ENCODE assay signal across 17 cellular contexts in the genomic region with DNA sequence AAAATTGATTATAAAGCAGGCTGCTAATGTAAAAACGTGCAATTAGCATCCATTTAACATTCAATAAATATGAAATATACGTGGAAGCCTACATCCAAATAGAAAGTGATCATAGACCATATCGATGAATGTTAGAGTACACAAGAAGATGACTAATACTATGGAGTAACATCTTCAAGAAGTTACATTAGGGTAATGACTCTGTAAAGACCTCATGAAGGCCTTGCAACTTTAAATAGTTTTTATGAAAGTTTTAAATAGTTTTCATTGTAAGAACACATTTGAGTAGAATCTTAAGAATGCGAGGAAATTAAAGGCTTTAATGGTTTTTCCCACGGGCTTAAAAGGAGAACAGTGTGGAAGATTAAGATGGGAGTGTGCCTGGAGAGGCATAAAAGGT. TPM values are rescaled to one million over a fixed set of nuclear protein-coding genes. Genes with fewer than 3 reads are reported as not detected.
DNase-seq lines count a peak whose midpoint lies in the region; FAIRE-seq and TF ChIP-seq lines count a peak whose summit lies in the region.
"Had no signal": no experiment of that assay in that cellular context is flagged by ENCODE, and none has a peak within 500 bp of the region (broad histone marks: within the 10 kb centered on the region; RNA-seq: fewer than 3 reads in every experiment).

No MANE protein-coding gene starts in this region.

- H3K27ac ChIP-seq in Karpas-422 (ENCODE audit: low read length): no peak overlapping the region
- H3K27ac ChIP-seq in colonic mucosa: no peak overlapping the region
- H3K27ac ChIP-seq: brain microvascular endothelial cell had no signal

- H3K36me3 ChIP-seq in Karpas-422 (ENCODE audit: insufficient read depth, low read length) (no peaks in the 10 kb centered on the region), bronchial epithelial cell (ENCODE audit: control insufficient read depth, insufficient read depth, low read length) (no peaks in the 10 kb centered on the region), colonic mucosa (no peaks in the 10 kb centered on the region)
- H3K36me3 ChIP-seq: brain microvascular endothelial cell, left lung had no signal

- peak overlapping the region; percentile 68 to 74 (median 69) for H3K4me3 Mint-ChIP-seq in nephron
- H3K4me3 Mint-ChIP-seq: H9 had no signal

- H3K79me2 ChIP-seq in Karpas-422 (ENCODE audit: low read length): 0 out of 2 replicates have a peak, but pooled peaks cover 3% of the 10 kb centered on the region

- TF ChIP-seq CTCF in bronchial epithelial cell (IDR thresholded peaks at IDR 0.05; ENCODE audit: insufficient read depth, low read length, severe bottlenecking): no peak
- no peak for TF ChIP-seq CTCF in nephron (IDR thresholded peaks at IDR 0.05; ENCODE audit: unreplicated experiment in 3 of 3)
- TF ChIP-seq CTCF in colonic mucosa (IDR thresholded peaks at IDR 0.05): no peak

- H3K9me3 ChIP-seq in Karpas-422 (ENCODE audit: low read length): no peaks in the 10 kb centered on the region
- H3K9me3 ChIP-seq in colonic mucosa: no peaks in the 10 kb centered on the region
- H3K9me3 ChIP-seq: left lung had no signal

- DNase-seq in NOMO-1 treated with DMSO at 0.1 percent for 48 hours (lab: John Stamatoyannopoulos, UW; ENCODE audit: unreplicated experiment) (peak; percentile 25), NOMO-1 treated with dmso at 0.1 percent for 144 hours (lab: John Stamatoyannopoulos, UW; ENCODE audit: unreplicated experiment) (no peak), Karpas-422 (no peak), bronchial epithelial cell (ENCODE audit: low read depth) (peak; percentile 78), DMS79 treated with DMSO at 0.1 percent for 48 hours (lab: John Stamatoyannopoulos, UW) (no peak), colonic mucosa (no peak), NCI-H187 (lab: John Stamatoyannopoulos, UW) (no peak)
- DNase-seq: 8988T; activated CD4-positive, alpha-beta T cell treated with anti-CD3 and anti-CD28 coated beads, Interleukin-2, amount 50 U/mL, for 1 hour; brain microvascular endothelial cell; H9; left lung; NCI-H524 had no signal

- H3K27me3 ChIP-seq in Karpas-422 (ENCODE audit: low read length) (no peaks in the 10 kb centered on the region), bronchial epithelial cell (ENCODE audit: control insufficient read depth, insufficient read depth, low read length) (no peaks in the 10 kb centered on the region), colonic mucosa (no peaks in the 10 kb centered on the region)
- H3K27me3 ChIP-seq: brain microvascular endothelial cell, left lung had no signal

- no peaks in the 10 kb centered on the region for H3K36me3 Mint-ChIP-seq in nephron (ENCODE audit: low read depth)

- H3K27ac Mint-ChIP-seq in nephron: peak overlapping the region in 1 of 3 experiments; percentile 58
- H3K27ac Mint-ChIP-seq: H9 had no signal

- H3K27me3 Mint-ChIP-seq in nephron (ENCODE audit: low read depth): no peaks in the 10 kb centered on the region

- peak overlapping the region; percentile 69; the same call in 1 of the 2 replicates for H3K4me3 ChIP-seq in Karpas-422 (ENCODE audit: low read length)
- H3K4me3 ChIP-seq in bronchial epithelial cell (ENCODE audit: low read depth, low read length): no peak overlapping the region
- no peak overlapping the region for H3K4me3 ChIP-seq in colonic mucosa

- no peaks in the 10 kb centered on the region for H4K20me1 ChIP-seq in Karpas-422 (ENCODE audit: insufficient read depth, low read depth, low read length)

- H3K9me3 Mint-ChIP-seq in nephron: no peaks in the 10 kb centered on the region
- H3K9me3 Mint-ChIP-seq: H9 had no signal

- H3K9ac ChIP-seq in Karpas-422 (ENCODE audit: low read length): peak overlapping the region; percentile 72
- peak overlapping the region in 1 of 2 donors; percentile 39 for H3K9ac ChIP-seq in colonic mucosa (ENCODE audit: low read depth in 2 of 2, low read length in 2 of 2)

- no peak for FAIRE-seq in bronchial epithelial cell (lab: Jason Lieb, UNC)

- peaks cover 9% of the 10 kb centered on the region for H3K4me1 Mint-ChIP-seq in nephron

- no peaks in the 10 kb centered on the region for H3K9me2 ChIP-seq in Karpas-422 (replicated peaks; ENCODE audit: insufficient read depth, low read length)

- H3K4me1 ChIP-seq in Karpas-422 (ENCODE audit: low read length): peaks cover 18% of the 10 kb centered on the region
- H3K4me1 ChIP-seq in colonic mucosa: peaks cover 7% of the 10 kb centered on the region

- peak overlapping the region; percentile 72 for H3K4me2 ChIP-seq in Karpas-422 (ENCODE audit: low read depth, low read length, poor library complexity, severe bottlenecking)

- intact Hi-C loops in colonic mucosa (cut with DNase I): loop anchor here (10.0 kb wide), 1 partner anchor 59 kb away; a partner anchor contains a TSS

- H2AFZ ChIP-seq in Karpas-422 (ENCODE audit: low read length): no peak overlapping the region

RNA-seq across cellular contexts. Expression of a gene that starts 1.4 kb away (rescaled TPM):
- 11.4 and 19.7 TPM in 2 replicates for total RNA-seq in Karpas-422 (2014; rRNA removed; shearing (Covaris generic); ENCODE audit: low replicate concordance)
- total RNA-seq in bronchial epithelial cell: 2.9 and 5.8 TPM in 2 replicates
- total RNA-seq in colonic mucosa: 1 to 10 TPM; 6.2 to 7.8 TPM

RNA-seq across cellular contexts. Expression of a gene that starts 29.8 kb away (rescaled TPM):
- not detected in 2 replicates for total RNA-seq in Karpas-422 (2014; rRNA removed; shearing (Covaris generic); ENCODE audit: low replicate concordance)
- 1.8 and 3.2 TPM in 2 replicates for total RNA-seq in bronchial epithelial cell
- total RNA-seq in colonic mucosa: under 1 TPM; 0.35 to 0.82 TPM

RNA-seq across cellular contexts. Expression of a gene that starts 45.5 kb away (rescaled TPM):
- not detected in 2 replicates for total RNA-seq in Karpas-422 (2014; rRNA removed; shearing (Covaris generic); ENCODE audit: low replicate concordance)
- total RNA-seq in bronchial epithelial cell (not detected in 2 replicates), colonic mucosa (not detected)
- total RNA-seq: H9, left lung, pulmonary artery endothelial cell, SK-MEL-5, urinary bladder had no signal

RNA-seq across cellular contexts. Expression of a gene that starts 58.7 kb away (rescaled TPM):
- 26.1 and 31.4 TPM in 2 replicates for total RNA-seq in Karpas-422 (2014; rRNA removed; shearing (Covaris generic); ENCODE audit: low replicate concordance)
- 24.8 and 32.9 TPM in 2 replicates for total RNA-seq in bronchial epithelial cell
- 10 to 100 TPM; 21.4 to 23.3 TPM for total RNA-seq in colonic mucosa

Comparison
In these comparisons a context has a peak if more than half of its experiments do, and no peak if none do; other contexts are left out.
1. DNase-seq: peak in NOMO-1 treated with DMSO at 0.1 percent for 48 hours (single experiment) and bronchial epithelial cell (single experiment); none in NOMO-1 treated with dmso at 0.1 percent for 144 hours (single experiment), Karpas-422 (single experiment), DMS79 treated with DMSO at 0.1 percent for 48 hours (single experiment), colonic mucosa (single experiment) and NCI-H187 (0 of 2).